Comparison of ENCODE assay signal across 11 cellular contexts in the genomic region with DNA sequence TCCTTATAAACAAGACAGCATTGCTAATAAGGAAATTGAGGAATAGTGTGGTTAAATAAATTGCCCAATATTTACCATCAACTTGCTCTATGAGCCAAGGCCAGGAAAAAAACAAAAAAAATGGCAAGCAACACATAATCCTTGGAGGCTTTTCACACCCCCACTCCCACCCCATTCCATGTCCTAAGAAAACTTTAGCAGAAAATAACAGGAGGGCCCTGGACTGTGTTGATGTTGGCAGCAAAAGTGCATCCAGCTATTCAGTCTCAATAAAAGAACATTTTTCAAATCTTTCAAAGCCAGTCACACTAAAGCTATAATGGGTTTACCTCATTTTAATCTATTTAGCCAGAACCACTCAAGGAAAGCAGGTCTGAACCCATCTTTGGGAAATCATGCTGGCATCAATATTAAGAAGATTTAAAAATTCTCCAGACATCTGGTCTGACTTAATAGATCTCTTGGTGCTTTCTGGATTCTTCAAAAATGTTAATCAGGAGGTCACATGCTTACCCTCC. TPM values are rescaled to one million over a fixed set of nuclear protein-coding genes. Genes with fewer than 3 reads are reported as not detected.
DNase-seq lines count a peak whose midpoint lies in the region; ATAC-seq and TF ChIP-seq lines count a peak whose summit lies in the region.
"Had no signal": no experiment of that assay in that cellular context is flagged by ENCODE, and none has a peak within 500 bp of the region (broad histone marks: within the 10 kb centered on the region; RNA-seq: fewer than 3 reads in every experiment).

No MANE protein-coding gene starts in this region.

- intact Hi-C loops in Caco-2 (cut with micrococcal nuclease; ENCODE audit: unreplicated experiment), result no loop called here
- intact Hi-C loops in sciatic nerve (cut with DNase I), result no loop called here

- no peaks in the 10 kb centered on the region for H3K27me3 Mint-ChIP-seq in Caco-2 (ENCODE audit: insufficient read depth, unreplicated experiment)
- H3K27me3 Mint-ChIP-seq in activated naive CD8-positive, alpha-beta T cell treated with anti-CD3 and anti-CD28 coated beads for 36 hours, result no peaks in the 10 kb centered on the region
- H3K27me3 Mint-ChIP-seq: effector memory CD8-positive, alpha-beta T cell; naive B cell had no signal

- POLR2A ChIA-PET in Caco-2 (lab: Charles Lee), result no interaction called here

- H3K27me3 ChIP-seq in Caco-2 (replicated peaks; ENCODE audit: control insufficient read depth, insufficient read depth, low read length), result no peaks in the 10 kb centered on the region

- no peak overlapping the region for H3K4me3 Mint-ChIP-seq in Caco-2 (ENCODE audit: unreplicated experiment)
- H3K4me3 Mint-ChIP-seq in activated naive CD8-positive, alpha-beta T cell treated with anti-CD3 and anti-CD28 coated beads for 36 hours, result no peak overlapping the region
- H3K4me3 Mint-ChIP-seq: effector memory CD8-positive, alpha-beta T cell; naive B cell had no signal

- H3K4me3 ChIP-seq in Caco-2 (ENCODE audit: low read depth, low read length) (no peak overlapping the region), NB4 (ENCODE audit: low read depth, low read length) (no peak overlapping the region)

- CTCF ChIA-PET in Caco-2 (lab: Charles Lee), result no interaction called here

- no peaks in the 10 kb centered on the region for H3K9me3 ChIP-seq in Caco-2

- peak; percentile 95 for ATAC-seq in sciatic nerve
- ATAC-seq: effector memory CD8-positive, alpha-beta T cell had no signal

- no peak for TF ChIP-seq POLR2A in NB4 (IDR thresholded peaks at IDR 0.05; ENCODE audit: extremely low read depth, insufficient read length)

- H3K9me3 Mint-ChIP-seq in Caco-2 (ENCODE audit: unreplicated experiment), result peaks cover 10% of the 10 kb centered on the region
- H3K9me3 Mint-ChIP-seq in activated naive CD8-positive, alpha-beta T cell treated with anti-CD3 and anti-CD28 coated beads for 36 hours, result peaks cover 4% of the 10 kb centered on the region
- H3K9me3 Mint-ChIP-seq: effector memory CD8-positive, alpha-beta T cell had no signal

- BruUV-seq in Caco-2 (replicated peaks; lab: Mats Ljungman, UMichigan), result no TSS peak

- H3K4me1 Mint-ChIP-seq in Caco-2 (ENCODE audit: low read depth, unreplicated experiment), result peaks cover 26% of the 10 kb centered on the region
- H3K4me1 Mint-ChIP-seq in activated naive CD8-positive, alpha-beta T cell treated with anti-CD3 and anti-CD28 coated beads for 36 hours, result peaks cover 47% of the 10 kb centered on the region

- peaks cover 9% of the 10 kb centered on the region for H3K36me3 Mint-ChIP-seq in Caco-2 (ENCODE audit: insufficient read depth, unreplicated experiment)
- H3K36me3 Mint-ChIP-seq in activated naive CD8-positive, alpha-beta T cell treated with anti-CD3 and anti-CD28 coated beads for 36 hours, result peaks cover 11% of the 10 kb centered on the region
- H3K36me3 Mint-ChIP-seq: naive B cell had no signal

- H3K27ac Mint-ChIP-seq in Caco-2 (ENCODE audit: unreplicated experiment), result peak overlapping the region; percentile 54
- no peak overlapping the region for H3K27ac Mint-ChIP-seq in activated naive CD8-positive, alpha-beta T cell treated with anti-CD3 and anti-CD28 coated beads for 36 hours

- no peak for TF ChIP-seq CTCF in Caco-2 (IDR thresholded peaks at IDR 0.05; ENCODE audit: insufficient read depth in 1 of 2, low read depth in 1 of 2, low read length in 1 of 2, severe bottlenecking in 1 of 2, unreplicated experiment in 1 of 2)
- no peak for TF ChIP-seq CTCF in NB4 (IDR thresholded peaks at IDR 0.05; ENCODE audit: low read depth, low read length)

- DNase-seq in Caco-2, result no peak
- DNase-seq in NB4 (ENCODE audit: low read depth), result peak; percentile 62
- DNase-seq in fibroblast of gingiva (ENCODE audit: low read depth), result peak; percentile 97
- DNase-seq in sciatic nerve (ENCODE audit: low spot score), result no peak
- no peak for DNase-seq in activated naive CD8-positive, alpha-beta T cell treated with anti-CD3 and anti-CD28 coated beads for 36 hours
- DNase-seq in middle frontal gyrus (ENCODE audit: extremely low spot score, low spot score), result no peak
- no peak for DNase-seq in T-helper 1 cell
- DNase-seq: effector memory CD8-positive, alpha-beta T cell; naive B cell; NCI-H2081; T1000 had no signal

- H3K36me3 ChIP-seq in Caco-2 (ENCODE audit: control insufficient read depth, insufficient read depth, low read length), result no peaks in the 10 kb centered on the region

- H3K4me1 ChIP-seq in Caco-2, result peaks cover 37% of the 10 kb centered on the region

RNA-seq across cellular contexts. Expression of gene STK17B, which starts 34.6 kb away (rescaled TPM):
- total RNA-seq in Caco-2 (2022), result 54.7 and 58.0 TPM in 2 replicates
- total RNA-seq in sciatic nerve, result 32.6 TPM
- 100 to 1,000 TPM; 151 to 157 TPM for total RNA-seq in activated naive CD8-positive, alpha-beta T cell treated with anti-CD3 and anti-CD28 coated beads for 36 hours

Comparison
In these comparisons a context has a peak if more than half of its experiments do, and no peak if none do; other contexts are left out.
1. DNase-seq: peak in NB4 (single experiment) and fibroblast of gingiva (single experiment); none in Caco-2 (0 of 2), sciatic nerve (single experiment), activated naive CD8-positive, alpha-beta T cell treated with anti-CD3 and anti-CD28 coated beads for 36 hours (single experiment), middle frontal gyrus (single experiment) and T-helper 1 cell (0 of 5).